Comparison of ENCODE assay signal across 18 cellular contexts in genomic region chrX:150405576-150405975, GRCh38. TPM values are rescaled to one million over a fixed set of nuclear protein-coding genes. Genes with fewer than 3 reads are reported as not detected.
A peak's percentile ranks its signal among the peaks of the same experiment; 100 is the strongest.
DNase-seq lines count a peak whose midpoint lies in the region; ATAC-seq and TF ChIP-seq lines count a peak whose summit lies in the region.
"Had no signal": no experiment of that assay in that cellular context is flagged by ENCODE, and none has a peak within 500 bp of the region (broad histone marks: within the 10 kb centered on the region; RNA-seq: fewer than 3 reads in every experiment).

No MANE protein-coding gene starts in this region.

- H3K27ac ChIP-seq in left ventricle myocardium inferior (replicated peaks) (no peak overlapping the region), heart left ventricle (no peak overlapping the region), OCI-LY3 (ENCODE audit: low read length) (no peak overlapping the region)
- H3K27ac ChIP-seq: epithelial cell of prostate had no signal

- TF ChIP-seq POLR2A in heart left ventricle (IDR thresholded peaks at IDR 0.05) = no peak
- TF ChIP-seq POLR2A in erythroblast (IDR thresholded peaks at IDR 0.05; ENCODE audit: low read length) = no peak

- H3K4me3 ChIP-seq in left ventricle myocardium inferior = no peak overlapping the region
- H3K4me3 ChIP-seq in heart left ventricle = no peak overlapping the region
- H3K4me3 ChIP-seq in OCI-LY3 (ENCODE audit: low read length) = no peak overlapping the region

- no peaks in the 10 kb centered on the region for H3K36me3 Mint-ChIP-seq in type B pancreatic cell
- peaks cover 12% of the 10 kb centered on the region for H3K36me3 Mint-ChIP-seq in activated T-helper 1 cell treated with anti-CD3 and anti-CD28 coated beads, Interleukin-12 subunit alpha, Interleukin-12 subunit beta, Interleukin-2, Interleukin-4 antibody, amounts not matched to agents 30 ng/mL and 10 ng/mL and 1 ng/mL, durations not matched to agents 14 hours and 24 hours and 36 hours (ENCODE audit: low read depth)
- H3K36me3 Mint-ChIP-seq: stimulated activated effector memory CD8-positive, alpha-beta T cell treated with anti-CD3 and anti-CD28 coated beads, Interleukin-12 subunit alpha, Interleukin-12 subunit beta, amount 100 ng/mL, for 72 hours had no signal

- H3K27ac Mint-ChIP-seq in type B pancreatic cell = no peak overlapping the region
- no peak overlapping the region for H3K27ac Mint-ChIP-seq in activated T-helper 1 cell treated with anti-CD3 and anti-CD28 coated beads, Interleukin-12 subunit alpha, Interleukin-12 subunit beta, Interleukin-2, Interleukin-4 antibody, amounts not matched to agents 30 ng/mL and 10 ng/mL and 1 ng/mL, durations not matched to agents 14 hours and 24 hours and 36 hours
- H3K27ac Mint-ChIP-seq: stimulated activated effector memory CD8-positive, alpha-beta T cell treated with anti-CD3 and anti-CD28 coated beads, Interleukin-12 subunit alpha, Interleukin-12 subunit beta, amount 100 ng/mL, for 72 hours had no signal

- no peak overlapping the region for H2AFZ ChIP-seq in OCI-LY3 (ENCODE audit: low read depth, low read length)

- H3K4me1 ChIP-seq in left ventricle myocardium inferior (peaks cover 11% of the 10 kb centered on the region), heart left ventricle (peaks cover 0 to 20% (median 4%) of the 10 kb centered on the region in 12 donors), OCI-LY3 (ENCODE audit: low read length) (0 out of 2 replicates have a peak, but pooled peaks cover 3% of the 10 kb centered on the region)

- no peak for DNase-seq in left ventricle myocardium inferior
- DNase-seq in heart left ventricle = no peak
- peak; percentile 22 to 25 for DNase-seq in erythroblast (lab: John Stamatoyannopoulos, UW)
- DNase-seq in type B pancreatic cell (ENCODE audit: extremely low spot score, unreplicated experiment) = no peak
- no peak for DNase-seq in NCI-H526 treated with DMSO at 0.1 percent for 48 hours (lab: John Stamatoyannopoulos, UW)
- DNase-seq in activated T-helper 1 cell treated with anti-CD3 and anti-CD28 coated beads, Interleukin-12 subunit alpha, Interleukin-12 subunit beta, Interleukin-2, Interleukin-4 antibody, amounts not matched to agents 30 ng/mL and 10 ng/mL and 1 ng/mL, durations not matched to agents 14 hours and 24 hours and 36 hours (ENCODE audit: low spot score) = no peak
- DNase-seq: activated CD4-positive, alpha-beta T cell treated with anti-CD3 and anti-CD28 coated beads, Interleukin-2, amount 50 U/mL, for 48 hours; activated gamma-delta T cell; EL; KG1; midbrain; stimulated activated CD4-positive, alpha-beta T cell treated with anti-CD3 and anti-CD28 coated beads, Interleukin-2, amount 100 ng/mL, for 48 hours; T-helper 2 cell had no signal

- no peak for ATAC-seq in heart left ventricle
- no peak for ATAC-seq in HG03521 (IDR thresholded peaks at IDR 0.05; ENCODE audit: unreplicated experiment)
- ATAC-seq: stimulated activated effector memory CD8-positive, alpha-beta T cell treated with anti-CD3 and anti-CD28 coated beads, Interleukin-12 subunit alpha, Interleukin-12 subunit beta, amount 100 ng/mL, for 72 hours had no signal

- H3K4me1 Mint-ChIP-seq in type B pancreatic cell (ENCODE audit: unreplicated experiment) = no peaks in the 10 kb centered on the region
- peaks cover 31% of the 10 kb centered on the region for H3K4me1 Mint-ChIP-seq in activated T-helper 1 cell treated with anti-CD3 and anti-CD28 coated beads, Interleukin-12 subunit alpha, Interleukin-12 subunit beta, Interleukin-2, Interleukin-4 antibody, amounts not matched to agents 30 ng/mL and 10 ng/mL and 1 ng/mL, durations not matched to agents 14 hours and 24 hours and 36 hours (ENCODE audit: low read depth)

- no peaks in the 10 kb centered on the region for H3K79me2 ChIP-seq in OCI-LY3 (ENCODE audit: low read length)

- H3K4me3 Mint-ChIP-seq in type B pancreatic cell = no peak overlapping the region
- no peak overlapping the region for H3K4me3 Mint-ChIP-seq in activated T-helper 1 cell treated with anti-CD3 and anti-CD28 coated beads, Interleukin-12 subunit alpha, Interleukin-12 subunit beta, Interleukin-2, Interleukin-4 antibody, amounts not matched to agents 30 ng/mL and 10 ng/mL and 1 ng/mL, durations not matched to agents 14 hours and 24 hours and 36 hours
- H3K4me3 Mint-ChIP-seq: central memory CD8-positive, alpha-beta T cell; stimulated activated effector memory CD8-positive, alpha-beta T cell treated with anti-CD3 and anti-CD28 coated beads, Interleukin-12 subunit alpha, Interleukin-12 subunit beta, amount 100 ng/mL, for 72 hours had no signal

- intact Hi-C loops in left ventricle myocardium inferior (cut with micrococcal nuclease) = no loop called here
- intact Hi-C loops in heart left ventricle (cut with DNase I) = loop anchor here in 1 of 10 donors (5.0 kb wide), 1 partner anchor 38 kb away; no protein-coding TSS in a partner anchor
- intact Hi-C loops in activated T-helper 1 cell treated with anti-CD3 and anti-CD28 coated beads, Interleukin-12 subunit alpha, Interleukin-12 subunit beta, Interleukin-2, Interleukin-4 antibody, amounts not matched to agents 30 ng/mL and 10 ng/mL and 1 ng/mL, durations not matched to agents 14 hours and 24 hours and 36 hours (cut with micrococcal nuclease) = no loop called here

- 50 to 78% (median 59%) methylated on average over 4 of the region's 4 CpGs for WGBS in heart left ventricle, 4 donors

- H3K9me3 ChIP-seq in left ventricle myocardium inferior (replicated peaks) (no peaks in the 10 kb centered on the region), heart left ventricle (no peaks in the 10 kb centered on the region), OCI-LY3 (ENCODE audit: insufficient read depth, low read length) (no peaks in the 10 kb centered on the region)

- H3K4me2 ChIP-seq in OCI-LY3 (ENCODE audit: low read length) = no peak overlapping the region

- H4K20me1 ChIP-seq in OCI-LY3 (ENCODE audit: insufficient read depth, low read length) = no peaks in the 10 kb centered on the region

- TF ChIP-seq CTCF in left ventricle myocardium inferior (IDR thresholded peaks at IDR 0.05; ENCODE audit: borderline replicate concordance) (peak; percentile 13), heart left ventricle (IDR thresholded peaks at IDR 0.05) (peak in 1 of 12 donors; percentile 17), OCI-LY3 (IDR thresholded peaks at IDR 0.05; ENCODE audit: low read depth, low read length) (0 out of 2 replicates have a peak, but pooled peaks have one; percentile 7), type B pancreatic cell (conservative IDR thresholded peaks at IDR 0.05) (peak; percentile 32)

- no peaks in the 10 kb centered on the region for H3K9me3 Mint-ChIP-seq in type B pancreatic cell
- H3K9me3 Mint-ChIP-seq in activated T-helper 1 cell treated with anti-CD3 and anti-CD28 coated beads, Interleukin-12 subunit alpha, Interleukin-12 subunit beta, Interleukin-2, Interleukin-4 antibody, amounts not matched to agents 30 ng/mL and 10 ng/mL and 1 ng/mL, durations not matched to agents 14 hours and 24 hours and 36 hours = no peaks in the 10 kb centered on the region
- H3K9me3 Mint-ChIP-seq: central memory CD8-positive, alpha-beta T cell; stimulated activated effector memory CD8-positive, alpha-beta T cell treated with anti-CD3 and anti-CD28 coated beads, Interleukin-12 subunit alpha, Interleukin-12 subunit beta, amount 100 ng/mL, for 72 hours had no signal

- H3K27me3 ChIP-seq in left ventricle myocardium inferior (ENCODE audit: low read depth) (no peaks in the 10 kb centered on the region), heart left ventricle (no peaks in the 10 kb centered on the region), OCI-LY3 (ENCODE audit: low read depth, low read length) (no peaks in the 10 kb centered on the region)

- H3K36me3 ChIP-seq in left ventricle myocardium inferior = no peaks in the 10 kb centered on the region
- H3K36me3 ChIP-seq in heart left ventricle = no peaks in the 10 kb centered on the region
- no peaks in the 10 kb centered on the region for H3K36me3 ChIP-seq in OCI-LY3 (replicated peaks; ENCODE audit: low read depth, low read length)

- no peak overlapping the region for H3K9ac ChIP-seq in OCI-LY3 (ENCODE audit: low read length)

- H3K27me3 Mint-ChIP-seq in type B pancreatic cell = no peaks in the 10 kb centered on the region
- no peaks in the 10 kb centered on the region for H3K27me3 Mint-ChIP-seq in activated T-helper 1 cell treated with anti-CD3 and anti-CD28 coated beads, Interleukin-12 subunit alpha, Interleukin-12 subunit beta, Interleukin-2, Interleukin-4 antibody, amounts not matched to agents 30 ng/mL and 10 ng/mL and 1 ng/mL, durations not matched to agents 14 hours and 24 hours and 36 hours (ENCODE audit: insufficient read depth)
- H3K27me3 Mint-ChIP-seq: central memory CD8-positive, alpha-beta T cell had no signal

RNA-seq across cellular contexts. Expression of gene MAMLD1, which starts 42.5 kb away (rescaled TPM):
- total RNA-seq in left ventricle myocardium inferior (1.8 TPM), heart left ventricle (1 to 10 TPM; 1.2 to 3.0 (median 1.5) TPM), type B pancreatic cell (ENCODE audit: low replicate concordance) (3.0 and 7.0 TPM in 2 replicates)
- 1 to 10 TPM; 1.4 TPM for polyA plus RNA-seq in heart left ventricle
- 15.0 and 19.2 TPM in 2 replicates for total RNA-seq in activated T-helper 1 cell treated with anti-CD3 and anti-CD28 coated beads, Interleukin-12 subunit alpha, Interleukin-12 subunit beta, Interleukin-2, Interleukin-4 antibody, amounts not matched to agents 30 ng/mL and 10 ng/mL and 1 ng/mL, durations not matched to agents 14 hours and 24 hours and 36 hours

Comparison
In these comparisons a context has a peak if more than half of its experiments do, and no peak if none do; other contexts are left out.
1. DNase-seq: peak in erythroblast (2 of 2); none in left ventricle myocardium inferior (single experiment), heart left ventricle (0 of 5), type B pancreatic cell (single experiment), NCI-H526 treated with DMSO at 0.1 percent for 48 hours (single experiment) and activated T-helper 1 cell treated with anti-CD3 and anti-CD28 coated beads, Interleukin-12 subunit alpha, Interleukin-12 subunit beta, Interleukin-2, Interleukin-4 antibody, amounts not matched to agents 30 ng/mL and 10 ng/mL and 1 ng/mL, durations not matched to agents 14 hours and 24 hours and 36 hours (single experiment).